36 cellular contexts compared by ENCODE assay signal in the genomic region with DNA sequence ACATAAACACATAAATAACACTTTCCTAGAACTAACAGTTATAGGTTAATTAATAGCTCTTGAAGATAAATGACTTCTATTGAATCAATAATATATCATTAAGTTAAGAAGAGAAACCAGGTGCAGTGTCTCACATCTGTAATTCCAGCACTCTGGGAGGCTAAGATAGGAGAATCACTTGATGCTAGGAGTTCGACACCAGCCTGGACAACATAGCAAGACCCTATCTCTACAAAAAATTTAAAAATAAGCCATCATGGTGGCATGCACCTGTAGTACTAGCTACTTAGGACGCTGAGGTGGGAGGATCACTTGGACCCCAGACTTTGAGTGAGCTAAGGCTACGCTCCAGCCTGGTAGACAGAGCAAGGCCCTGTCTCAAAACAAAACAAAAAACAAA. TPM values are rescaled to one million over a fixed set of nuclear protein-coding genes. Genes with fewer than 3 reads are reported as not detected.
"Had no signal": no experiment of that assay in that cellular context is flagged by ENCODE, and none has a peak within 500 bp of the region (broad histone marks: within the 10 kb centered on the region; RNA-seq: fewer than 3 reads in every experiment).

No MANE protein-coding gene starts in this region.

- DNase-seq: activated CD4-positive, alpha-beta memory T cell treated with anti-CD3 and anti-CD28 coated beads, Interleukin-2, amount 10 ng/mL, durations not matched to agents 7 days and 5 days; activated CD4-positive, alpha-beta T cell treated with anti-CD3 and anti-CD28 coated beads for 1 hour; activated CD4-positive, alpha-beta T cell treated with anti-CD3 and anti-CD28 coated beads for 36 hours; activated CD4-positive, alpha-beta T cell treated with anti-CD3 and anti-CD28 coated beads for 48 hours; activated CD4-positive, alpha-beta T cell treated with anti-CD3 and anti-CD28 coated beads, Interleukin-2, amount 10 ng/mL, durations not matched to agents 7 days and 5 days; activated CD4-positive, alpha-beta T cell treated with anti-CD3 and anti-CD28 coated beads, Interleukin-2, amount 50 U/mL, for 48 hours; activated CD4-positive, CD25-positive, alpha-beta regulatory T cell; activated CD8-positive, alpha-beta memory T cell treated with anti-CD3 and anti-CD28 coated beads for 24 hours; activated CD8-positive, alpha-beta memory T cell treated with anti-CD3 and anti-CD28 coated beads, Interleukin-2, amount 10 ng/mL, durations not matched to agents 7 days and 5 days; activated CD8-positive, alpha-beta memory T cell treated with anti-CD3 and anti-CD28 coated beads, Interleukin-2, amount 50 U/mL, for 48 hours; activated CD8-positive, alpha-beta T cell treated with anti-CD3 and anti-CD28 coated beads, Interleukin-2, amount 10 ng/mL, durations not matched to agents 7 days and 5 days; activated effector memory CD4-positive, alpha-beta T cell treated with Interleukin-2 at 50 U/mL for 16 hours; activated gamma-delta T cell; activated naive CD4-positive, alpha-beta T cell treated with anti-CD3 and anti-CD28 coated beads, Interleukin-2, amount 10 ng/mL, durations not matched to agents 7 days and 5 days; activated naive CD4-positive, alpha-beta T cell treated with Interleukin-2 at 50 U/mL for 16 hours; activated naive CD8-positive, alpha-beta T cell treated with anti-CD3 and anti-CD28 coated beads, Interleukin-2, amount 10 ng/mL, durations not matched to agents 7 days and 5 days; activated naive CD8-positive, alpha-beta T cell treated with anti-CD3 and anti-CD28 coated beads, Interleukin-2, amount 50 U/mL, for 24 hours; activated T-cell treated with anti-CD3 and anti-CD28 coated beads, Interleukin-2, amount 50 U/mL, for 24 hours; activated T-cell treated with anti-CD3 and anti-CD28 coated beads, Interleukin-2, amount 50 U/mL, for 48 hours; amygdala; anterior cingulate cortex; body of pancreas; brain microvascular endothelial cell; central memory CD4-positive, alpha-beta T cell; T-helper 1 cell; T-helper 2 cell; T-helper 9 cell had no signal

- H3K9me3 ChIP-seq: body of pancreas, breast epithelium had no signal

- ATAC-seq: activated CD4-positive, alpha-beta T cell treated with anti-CD3 and anti-CD28 coated beads for 36 hours; activated CD4-positive, CD25-positive, alpha-beta regulatory T cell treated with anti-CD3 and anti-CD28 coated beads, Interleukin-2, amount 50 U/mL, for 24 hours; activated CD8-positive, alpha-beta memory T cell treated with anti-CD3 and anti-CD28 coated beads, Interleukin-2, amount 10 ng/mL, durations not matched to agents 7 days and 5 days; activated CD8-positive, alpha-beta T cell treated with anti-CD3 and anti-CD28 coated beads, Interleukin-2, amount 10 ng/mL, durations not matched to agents 7 days and 5 days; activated naive CD8-positive, alpha-beta T cell treated with anti-CD3 and anti-CD28 coated beads, Interleukin-2, amount 50 U/mL, for 24 hours; body of pancreas had no signal

- FAIRE-seq: astrocyte, TTC549 had no signal

- H3K27me3 ChIP-seq: body of pancreas, brain microvascular endothelial cell, breast epithelium had no signal

- H3K4me1 ChIP-seq: body of pancreas, breast epithelium had no signal

- H3K27ac ChIP-seq: body of pancreas, brain microvascular endothelial cell, breast epithelium, VCaP had no signal

- H3K4me3 ChIP-seq: body of pancreas, breast epithelium had no signal

- H3K36me3 ChIP-seq: brain microvascular endothelial cell, breast epithelium had no signal

RNA-seq across cellular contexts. Expression of a gene that starts 38.8 kb away (rescaled TPM):
- total RNA-seq: activated CD4-positive, alpha-beta memory T cell treated with anti-CD3 and anti-CD28 coated beads, Interleukin-2, amount 10 ng/mL, durations not matched to agents 7 days and 5 days; activated CD4-positive, alpha-beta T cell treated with anti-CD3 and anti-CD28 coated beads for 36 hours; activated CD4-positive, alpha-beta T cell treated with anti-CD3 and anti-CD28 coated beads, Interleukin-2, amount 10 ng/mL, durations not matched to agents 7 days and 5 days; activated CD8-positive, alpha-beta memory T cell treated with anti-CD3 and anti-CD28 coated beads, Interleukin-2, amount 10 ng/mL, durations not matched to agents 7 days and 5 days; activated CD8-positive, alpha-beta T cell treated with anti-CD3 and anti-CD28 coated beads, Interleukin-2, amount 10 ng/mL, durations not matched to agents 7 days and 5 days; activated naive CD8-positive, alpha-beta T cell treated with anti-CD3 and anti-CD28 coated beads, Interleukin-2, amount 10 ng/mL, durations not matched to agents 7 days and 5 days; activated T-helper 2 cell treated with anti-CD3 and anti-CD28 coated beads, Interferon-gamma antibody, Interleukin-2, Interleukin-4, amounts not matched to agents 10 μg/mL and 5 μg/mL and 100 μg/mL, durations not matched to agents 14 hours and 24 hours and 36 hours; astrocyte; body of pancreas; cardiac septum; cerebellum had no signal
- polyA plus RNA-seq: adipose tissue had no signal
